Comparison of ENCODE assay signal across 1 cellular context in genomic region chr2:26068602-26069298, GRCh38.
TF ChIP-seq lines count a peak whose summit lies in the region.

No MANE protein-coding gene starts in this region.

TF ChIP-seq in K562, 482 proteins besides CTCF, POLR2A, EP300 and RAD21 (continued from another document and continues in another):
- TF ChIP-seq CHD7 (IDR thresholded peaks at IDR 0.05; ENCODE audit: low read depth, low read length) (no peak), BCLAF1 (IDR thresholded peaks at IDR 0.05; ENCODE audit: borderline replicate concordance in 1 of 2, control insufficient read depth in 1 of 2, low read depth in 2 of 2, low read length in 1 of 2) (peak in 1 of 2 experiments; percentile 87; a peak in 2 of 4 replicates), IRF9 (tag; IDR thresholded peaks at IDR 0.05) (no peak), HLTF (IDR thresholded peaks at IDR 0.05) (no peak), POLR3G (IDR thresholded peaks at IDR 0.05; ENCODE audit: extremely low read depth, insufficient read length, insufficient replicate concordance) (no peak), PRDM10 (IDR thresholded peaks at IDR 0.05; ENCODE audit: partially characterized antibody) (no peak), THRAP3 (IDR thresholded peaks at IDR 0.05; ENCODE audit: borderline replicate concordance) (no peak), ZNF507 (tag; conservative IDR thresholded peaks at IDR 0.05) (peak; percentile 98), ELK1 (CRISPR knock-in tag; IDR thresholded peaks at IDR 0.05) (no peak), HDGF (IDR thresholded peaks at IDR 0.05) (no peak), ZNF76 (CRISPR knock-in tag; IDR thresholded peaks at IDR 0.05; ENCODE audit: borderline replicate concordance) (no peak), THRA (IDR thresholded peaks at IDR 0.05) (no peak), SLC30A9 (CRISPR knock-in tag; IDR thresholded peaks at IDR 0.05) (no peak), ZNF586 (CRISPR knock-in tag; conservative IDR thresholded peaks at IDR 0.05) (no peak), PHB2 (IDR thresholded peaks at IDR 0.05; ENCODE audit: low read depth) (no peak; the same call in 1 of the 2 replicates), ZNF384 (IDR thresholded peaks at IDR 0.05; ENCODE audit: low read depth, low read length) (no peak), TGIF2 (CRISPR knock-in tag; IDR thresholded peaks at IDR 0.05) (no peak), CREB5 (CRISPR knock-in tag; IDR thresholded peaks at IDR 0.05) (no peak), ZNF232 (CRISPR knock-in tag; IDR thresholded peaks at IDR 0.05) (no peak), ARID3B (CRISPR knock-in tag; IDR thresholded peaks at IDR 0.05; ENCODE audit: borderline replicate concordance) (no peak), JUND (IDR thresholded peaks at IDR 0.05; ENCODE audit: borderline replicate concordance, low read depth, low read length) (peak; percentile 96), JUND (tag; IDR thresholded peaks at IDR 0.05; ENCODE audit: borderline replicate concordance, low read depth, low read length) (peak; percentile 90; the same call in 2 of the 3 replicates), ZNF253 (CRISPR knock-in tag; conservative IDR thresholded peaks at IDR 0.05) (no peak)
